ENCODE assay signal across 32 cellular contexts in genomic region chr11:121961228-121961860, GRCh38.
A peak's percentile ranks its signal among the peaks of the same experiment; 100 is the strongest.
DNase-seq lines count a peak whose midpoint lies in the region; ATAC-seq and TF ChIP-seq lines count a peak whose summit lies in the region.
"Had no signal": no experiment of that assay in that cellular context is flagged by ENCODE, and none has a peak within 500 bp of the region (broad histone marks: within the 10 kb centered on the region; RNA-seq: fewer than 3 reads in every experiment).

No MANE protein-coding gene starts in this region.

- no peak overlapping the region for H4K5ac ChIP-seq in IMR-90 (ENCODE audit: low read depth, low read length)

- no peak for TF ChIP-seq RAD21 in IMR-90 (IDR thresholded peaks at IDR 0.05; ENCODE audit: low read length)

- no peaks in the 10 kb centered on the region for H3K9me2 ChIP-seq in Karpas-422 (replicated peaks; ENCODE audit: insufficient read depth, low read length)

- ATAC-seq in IMR-90 (ENCODE audit: low read depth) (0 out of 2 replicates have a peak, but pooled peaks have one; percentile 27), GM19395 (IDR thresholded peaks at IDR 0.05; ENCODE audit: unreplicated experiment) (no peak)
- ATAC-seq: A549; activated naive CD4-positive, alpha-beta T cell treated with anti-CD3 and anti-CD28 coated beads, Interleukin-2, amount 50 U/mL, for 72 hours; esophagus mucosa; GM12878; HCT116; stimulated activated memory B cell treated with anti-CD40 and anti-IgM and Interleukin-4, amounts not matched to agents 10 μg/mL and 1 μg/mL and 100 μg/mL, for 72 hours; WTC11 had no signal

- H3K27ac Mint-ChIP-seq in endodermal cell (no peak overlapping the region), mesothelial cell of epicardium (peak overlapping the region; percentile 13)
- H3K27ac Mint-ChIP-seq: activated naive CD4-positive, alpha-beta T cell treated with anti-CD3 and anti-CD28 coated beads, Interleukin-2, amount 50 U/mL, for 72 hours; activated T-helper 2 cell treated with anti-CD3 and anti-CD28 coated beads, Interferon-gamma antibody, Interleukin-2, Interleukin-4, amounts not matched to agents 10 μg/mL and 5 μg/mL and 100 μg/mL, durations not matched to agents 14 hours and 24 hours and 36 hours; stimulated activated memory B cell treated with anti-CD40 and anti-IgM and Interleukin-4, amounts not matched to agents 10 μg/mL and 1 μg/mL and 100 μg/mL, for 72 hours; WTC11 had no signal

- no peak overlapping the region for H3K27ac ChIP-seq in IMR-90 (ENCODE audit: insufficient read depth, low read length)
- no peak overlapping the region for H3K27ac ChIP-seq in endodermal cell (ENCODE audit: low read depth, low read length)
- H3K27ac ChIP-seq in Karpas-422 (ENCODE audit: low read length): no peak overlapping the region
- H3K27ac ChIP-seq: A549, C4-2B, HL-60, neutrophil, vagina had no signal

- no peak overlapping the region for H4K91ac ChIP-seq in IMR-90 (ENCODE audit: insufficient read depth, low read depth, low read length)

- H2AFZ ChIP-seq in IMR-90 (replicated peaks; ENCODE audit: low read length, poor library complexity): no peak overlapping the region
- H2AFZ ChIP-seq in Karpas-422 (ENCODE audit: low read length): no peak overlapping the region

- intact Hi-C loops in IMR-90 (cut with micrococcal nuclease): no loop called here

- no peaks in the 10 kb centered on the region for H3K36me3 Mint-ChIP-seq in endodermal cell (ENCODE audit: low read depth)
- no peaks in the 10 kb centered on the region for H3K36me3 Mint-ChIP-seq in mesothelial cell of epicardium
- H3K36me3 Mint-ChIP-seq: activated naive CD4-positive, alpha-beta T cell treated with anti-CD3 and anti-CD28 coated beads, Interleukin-2, amount 50 U/mL, for 72 hours; stimulated activated memory B cell treated with anti-CD40 and anti-IgM and Interleukin-4, amounts not matched to agents 10 μg/mL and 1 μg/mL and 100 μg/mL, for 72 hours; WTC11 had no signal

- no peak overlapping the region; the same call in 1 of the 2 replicates for H3K18ac ChIP-seq in IMR-90 (ENCODE audit: low read depth, low read length)

- TF ChIP-seq CTCF in IMR-90 (conservative IDR thresholded peaks at IDR 0.05; ENCODE audit: low read depth, low read length): no peak
- TF ChIP-seq CTCF in endodermal cell (conservative IDR thresholded peaks at IDR 0.05): no peak
- no peak for TF ChIP-seq CTCF in mesothelial cell of epicardium (IDR thresholded peaks at IDR 0.05; ENCODE audit: unreplicated experiment)

- peaks cover 7% of the 10 kb centered on the region for H3K4me1 ChIP-seq in IMR-90 (ENCODE audit: control insufficient read depth, insufficient read depth, low read length)
- H3K4me1 ChIP-seq in endodermal cell (ENCODE audit: control insufficient read depth, insufficient read depth, low read length): peaks cover 8% of the 10 kb centered on the region
- no peaks in the 10 kb centered on the region for H3K4me1 ChIP-seq in Karpas-422 (ENCODE audit: low read length)
- H3K4me1 ChIP-seq: vagina had no signal

- no peaks in the 10 kb centered on the region for H3K9me3 Mint-ChIP-seq in endodermal cell
- H3K9me3 Mint-ChIP-seq in mesothelial cell of epicardium: no peaks in the 10 kb centered on the region
- H3K9me3 Mint-ChIP-seq: activated naive CD4-positive, alpha-beta T cell treated with anti-CD3 and anti-CD28 coated beads, Interleukin-2, amount 50 U/mL, for 72 hours; activated T-helper 2 cell treated with anti-CD3 and anti-CD28 coated beads, Interferon-gamma antibody, Interleukin-2, Interleukin-4, amounts not matched to agents 10 μg/mL and 5 μg/mL and 100 μg/mL, durations not matched to agents 14 hours and 24 hours and 36 hours; stimulated activated memory B cell treated with anti-CD40 and anti-IgM and Interleukin-4, amounts not matched to agents 10 μg/mL and 1 μg/mL and 100 μg/mL, for 72 hours; WTC11 had no signal

- no peaks in the 10 kb centered on the region for H3K79me2 ChIP-seq in Karpas-422 (ENCODE audit: low read length)

- 0 out of 2 replicates have a peak overlapping the region, but pooled peaks have one; percentile 20 for H2BK20ac ChIP-seq in IMR-90 (ENCODE audit: low read depth, low read length)

- no peak for TF ChIP-seq POLR2A in IMR-90 (IDR thresholded peaks at IDR 0.05; ENCODE audit: low read depth, low read length)

- H3K23ac ChIP-seq in IMR-90 (ENCODE audit: low read depth, low read length): no peak overlapping the region

- H3K27me3 ChIP-seq in IMR-90 (ENCODE audit: control insufficient read depth, insufficient read depth, low read length) (no peaks in the 10 kb centered on the region), endodermal cell (ENCODE audit: control insufficient read depth, insufficient read depth, low read length, poor library complexity, severe bottlenecking) (no peaks in the 10 kb centered on the region), Karpas-422 (ENCODE audit: low read length) (no peaks in the 10 kb centered on the region)
- H3K27me3 ChIP-seq: neutrophil, vagina had no signal

- H3K4me3 Mint-ChIP-seq in endodermal cell (no peak overlapping the region), mesothelial cell of epicardium (no peak overlapping the region)
- H3K4me3 Mint-ChIP-seq: stimulated activated memory B cell treated with anti-CD40 and anti-IgM and Interleukin-4, amounts not matched to agents 10 μg/mL and 1 μg/mL and 100 μg/mL, for 72 hours; WTC11 had no signal

- H3K4me2 ChIP-seq in IMR-90 (ENCODE audit: low read depth, low read length) (no peak overlapping the region), Karpas-422 (ENCODE audit: low read depth, low read length, poor library complexity, severe bottlenecking) (no peak overlapping the region)
- H3K4me2 ChIP-seq: A549 had no signal

- BruUV-seq in IMR-90 (replicated peaks; lab: Mats Ljungman, UMichigan): no TSS peak

- POLR2A ChIA-PET in IMR-90 (lab: Charles Lee; ENCODE audit: unreplicated experiment): no interaction called here

- WGBS in IMR-90 (ENCODE audit: extremely low coverage in 2 of 2, insufficient read length in 1 of 2), 2 experiments: no CpG with 5 or more reads among the region's 3 CpGs
- 83 to 100% methylated on average over 1 to 3 of the region's 3 CpGs for WGBS in endodermal cell (ENCODE audit: insufficient coverage in 1 of 2, insufficient read length in 1 of 2), 2 experiments

- H2BK5ac ChIP-seq in IMR-90 (ENCODE audit: low read depth, low read length, poor library complexity, severe bottlenecking): no peak overlapping the region

- H3K36me3 ChIP-seq in IMR-90 (ENCODE audit: control insufficient read depth, insufficient read depth, low read length) (no peaks in the 10 kb centered on the region), endodermal cell (ENCODE audit: control insufficient read depth, insufficient read depth, low read length) (no peaks in the 10 kb centered on the region), Karpas-422 (ENCODE audit: insufficient read depth, low read length) (no peaks in the 10 kb centered on the region)
- H3K36me3 ChIP-seq: neutrophil, vagina had no signal

- in situ Hi-C loops in IMR-90 (cut with MboI; ENCODE audit: low sequenced_read_pairs): no loop called here

- no peak overlapping the region for H2BK120ac ChIP-seq in IMR-90 (ENCODE audit: low read depth, low read length)

- H3K9me1 ChIP-seq in IMR-90 (ENCODE audit: insufficient read depth, low read length): peaks cover 4% of the 10 kb centered on the region; the same call in 1 of the 2 replicates

- H3K27me3 Mint-ChIP-seq in endodermal cell (ENCODE audit: insufficient read depth) (no peaks in the 10 kb centered on the region), mesothelial cell of epicardium (ENCODE audit: low read depth) (peaks cover 2% of the 10 kb centered on the region)

- no peak overlapping the region for H2BK15ac ChIP-seq in IMR-90 (ENCODE audit: low read depth, low read length)

- DNase-seq in AG08396 (ENCODE audit: low spot score): peak; percentile 23
- peak; percentile 21 for DNase-seq in IMR-90
- no peak for DNase-seq in endodermal cell
- DNase-seq in mesothelial cell of epicardium (ENCODE audit: low spot score in 2 of 2, unreplicated experiment in 2 of 2): no peak
- no peak for DNase-seq in Karpas-422
- DNase-seq in middle frontal gyrus (ENCODE audit: extremely low spot score, low spot score): no peak
- no peak for DNase-seq in amygdala (lab: John Stamatoyannopoulos, UW)
- DNase-seq: activated CD4-positive, alpha-beta T cell treated with anti-CD3 and anti-CD28 coated beads, Interleukin-2, amount 50 U/mL, for 4 hours; activated CD8-positive, alpha-beta memory T cell treated with anti-CD3 and anti-CD28 coated beads, Interleukin-2, amount 50 U/mL, for 48 hours; Calu3; DND-41; effector CD8-positive, alpha-beta T cell; kidney; NCI-H1048; NCI-H1930; NCI-H446; stimulated activated CD4-positive, alpha-beta T cell treated with anti-CD3 and anti-CD28 coated beads, Interleukin-4, amount 100 ng/mL, for 1 hour; T1000 had no signal

- H2AK9ac ChIP-seq in IMR-90 (replicated peaks; ENCODE audit: low read depth, low read length, poor library complexity): no peak overlapping the region

- CTCF ChIA-PET in IMR-90 (lab: Yijun Ruan, JAX): interaction anchor here (0.9 to 1.2 kb wide), 2 partner anchors 12 to 17 kb away, joined by 3 read pairs; no protein-coding TSS in a partner anchor

- H3K4me3 ChIP-seq in IMR-90 (ENCODE audit: insufficient read depth, low read depth, low read length) (no peak overlapping the region), endodermal cell (ENCODE audit: low read length) (peak overlapping the region; percentile 5), Karpas-422 (ENCODE audit: low read length) (no peak overlapping the region)
- H3K4me3 ChIP-seq: A549, GM12878, lung, vagina had no signal

- no peaks in the 10 kb centered on the region for H3K9me3 ChIP-seq in IMR-90 (ENCODE audit: control insufficient read depth, insufficient read depth, low read length)
- no peaks in the 10 kb centered on the region for H3K9me3 ChIP-seq in endodermal cell (ENCODE audit: control insufficient read depth, low read length)
- H3K9me3 ChIP-seq in Karpas-422 (ENCODE audit: low read length): no peaks in the 10 kb centered on the region
- H3K9me3 ChIP-seq: A549, neutrophil, vagina had no signal

- H3K4ac ChIP-seq in IMR-90 (ENCODE audit: low read depth, low read length): no peak overlapping the region

- peaks cover 27% of the 10 kb centered on the region for H3K4me1 Mint-ChIP-seq in endodermal cell
- H3K4me1 Mint-ChIP-seq in mesothelial cell of epicardium: peaks cover 66% of the 10 kb centered on the region

- H3K14ac ChIP-seq in IMR-90 (replicated peaks; ENCODE audit: low read depth, low read length): no peak overlapping the region

- H3K79me1 ChIP-seq in IMR-90 (ENCODE audit: low read depth in 1 of 2, low read length in 2 of 2): no peaks in the 10 kb centered on the region

- H2AK5ac ChIP-seq in IMR-90 (ENCODE audit: low read depth, low read length): no peak overlapping the region

- dilution Hi-C loops in IMR-90 (cut with HindIII; ENCODE audit: low sequenced_read_pairs, unreplicated experiment): no loop called here

- H3K9ac ChIP-seq in IMR-90 (ENCODE audit: low read depth, low read length): no peak overlapping the region
- H3K9ac ChIP-seq in endodermal cell (ENCODE audit: extremely low read depth, low read length, poor library complexity, severe bottlenecking): no peak overlapping the region
- H3K9ac ChIP-seq in Karpas-422 (ENCODE audit: low read length): no peak overlapping the region

- no peak overlapping the region; a peak in 1 of 4 replicates for H4K8ac ChIP-seq in IMR-90 (ENCODE audit: low read depth in 2 of 2, low read length in 2 of 2)

- H4K20me1 ChIP-seq in IMR-90 (ENCODE audit: insufficient read depth, low read length): no peaks in the 10 kb centered on the region
- H4K20me1 ChIP-seq in Karpas-422 (ENCODE audit: insufficient read depth, low read depth, low read length): no peaks in the 10 kb centered on the region

- no peak overlapping the region for H3K56ac ChIP-seq in IMR-90 (ENCODE audit: extremely low read depth, insufficient read depth, low read length)

Comparison
In these comparisons a context has a peak if more than half of its experiments do, and no peak if none do; other contexts are left out.
1. DNase-seq: peak in AG08396 (single experiment) and IMR-90 (single experiment); none in endodermal cell (single experiment), mesothelial cell of epicardium (0 of 2), Karpas-422 (single experiment), middle frontal gyrus (single experiment) and amygdala (0 of 56).